Comparison of ENCODE assay signal across 15 cellular contexts in genomic region chr2:157245441-157246211, GRCh38. TPM values are rescaled to one million over a fixed set of nuclear protein-coding genes. Genes with fewer than 3 reads are reported as not detected.
A peak's percentile ranks its signal among the peaks of the same experiment; 100 is the strongest.
DNase-seq lines count a peak whose midpoint lies in the region; ATAC-seq and TF ChIP-seq lines count a peak whose summit lies in the region.
"Had no signal": no experiment of that assay in that cellular context is flagged by ENCODE, and none has a peak within 500 bp of the region (broad histone marks: within the 10 kb centered on the region; RNA-seq: fewer than 3 reads in every experiment).

No MANE protein-coding gene starts in this region.

- H3K27me3 Mint-ChIP-seq in activated CD4-positive, alpha-beta T cell treated with anti-CD3 and anti-CD28 coated beads for 36 hours: peaks cover 14% of the 10 kb centered on the region

- H3K4me1 ChIP-seq in OCI-LY3 (ENCODE audit: low read length) (peaks cover 58% of the 10 kb centered on the region), esophagus (ENCODE audit: control insufficient read depth in 2 of 2, insufficient read depth in 2 of 2, low read length in 1 of 2) (no peaks in the 10 kb centered on the region), skeletal muscle satellite cell (ENCODE audit: control insufficient read depth, insufficient read depth, low read length) (peaks cover 23% of the 10 kb centered on the region), aorta (ENCODE audit: control insufficient read depth in 1 of 2, insufficient read depth in 2 of 2, low read length in 2 of 2) (no peaks in the 10 kb centered on the region)
- H3K4me1 ChIP-seq: ascending aorta had no signal

- no peaks in the 10 kb centered on the region for H3K79me2 ChIP-seq in OCI-LY3 (ENCODE audit: low read length)

- H3K27ac Mint-ChIP-seq in activated CD4-positive, alpha-beta T cell treated with anti-CD3 and anti-CD28 coated beads for 36 hours: peak overlapping the region; percentile 62

- POLR2A ChIA-PET in activated CD4-positive, alpha-beta T cell treated with anti-CD3 and anti-CD28 coated beads for 36 hours (lab: Charles Lee): interaction anchor here (1.4 kb wide), 1 partner anchor 26 kb away, joined by 5 read pairs; no protein-coding TSS in a partner anchor

- CTCF ChIA-PET in activated CD4-positive, alpha-beta T cell treated with anti-CD3 and anti-CD28 coated beads for 36 hours (lab: Charles Lee): no interaction called here

- no peak for DNase-seq in activated CD4-positive, alpha-beta T cell treated with anti-CD3 and anti-CD28 coated beads for 36 hours
- DNase-seq in activated CD4-positive, alpha-beta T cell treated with anti-CD3 and anti-CD28 coated beads, Interleukin-2, amount 50 U/mL, for 48 hours: no peak
- DNase-seq in DMS 273 (lab: John Stamatoyannopoulos, UW; ENCODE audit: unreplicated experiment) (no peak), aorta (no peak), NCI-H1048 (lab: John Stamatoyannopoulos, UW) (no peak)
- DNase-seq: activated CD4-positive, CD25-positive, alpha-beta regulatory T cell; activated T-cell treated with anti-CD3 and anti-CD28 coated beads, Interleukin-2, amount 50 U/mL, for 1 hour; dermis blood vessel endothelial cell; MV-4-11 had no signal

- H3K4me1 Mint-ChIP-seq in activated CD4-positive, alpha-beta T cell treated with anti-CD3 and anti-CD28 coated beads for 36 hours: peaks cover 24% of the 10 kb centered on the region

- H3K9me3 Mint-ChIP-seq in activated CD4-positive, alpha-beta T cell treated with anti-CD3 and anti-CD28 coated beads for 36 hours (ENCODE audit: low read depth): no peaks in the 10 kb centered on the region

- no peaks in the 10 kb centered on the region for H3K36me3 Mint-ChIP-seq in activated CD4-positive, alpha-beta T cell treated with anti-CD3 and anti-CD28 coated beads for 36 hours (ENCODE audit: low read depth)

- H3K4me3 ChIP-seq in OCI-LY3 (ENCODE audit: low read length) (peak overlapping the region; percentile 54), esophagus (ENCODE audit: low read depth in 1 of 2, low read length in 2 of 2) (no peak overlapping the region), skeletal muscle satellite cell (ENCODE audit: low read length) (no peak overlapping the region), aorta (ENCODE audit: low read length in 2 of 2) (no peak overlapping the region)
- H3K4me3 ChIP-seq: ascending aorta had no signal

- no peak for ATAC-seq in activated CD4-positive, alpha-beta T cell treated with anti-CD3 and anti-CD28 coated beads for 36 hours
- no peak for ATAC-seq in aorta (ENCODE audit: low FRiP score)

- H3K4me2 ChIP-seq in OCI-LY3 (ENCODE audit: low read length) (peak overlapping the region; percentile 85), skeletal muscle satellite cell (ENCODE audit: low read length) (peak overlapping the region; percentile 58)

- H3K27ac ChIP-seq in OCI-LY3 (ENCODE audit: low read length) (peak overlapping the region; percentile 99), esophagus (ENCODE audit: low read depth in 2 of 2, low read length in 1 of 2) (peak overlapping the region; percentile 89 to 97), aorta (ENCODE audit: low read depth in 1 of 2, low read length in 2 of 2) (no peak overlapping the region)
- H3K27ac ChIP-seq: ascending aorta, neutrophil had no signal

- no peaks in the 10 kb centered on the region for H3K27me3 ChIP-seq in OCI-LY3 (ENCODE audit: low read depth, low read length)
- H3K27me3 ChIP-seq in esophagus (ENCODE audit: control insufficient read depth in 1 of 2, insufficient read depth in 2 of 2, low read length in 2 of 2): no peaks in the 10 kb centered on the region
- no peaks in the 10 kb centered on the region for H3K27me3 ChIP-seq in skeletal muscle satellite cell (ENCODE audit: control insufficient read depth, insufficient read depth, low read length)
- H3K27me3 ChIP-seq in aorta (ENCODE audit: control insufficient read depth in 1 of 2, insufficient read depth in 2 of 2, low read length in 1 of 2): no peaks in the 10 kb centered on the region
- H3K27me3 ChIP-seq: ascending aorta, neutrophil had no signal

- H3K9ac ChIP-seq in OCI-LY3 (ENCODE audit: low read length): peak overlapping the region; percentile 88
- peak overlapping the region; percentile 81 for H3K9ac ChIP-seq in skeletal muscle satellite cell (ENCODE audit: low read depth, low read length)

- no peaks in the 10 kb centered on the region for H3K9me3 ChIP-seq in OCI-LY3 (ENCODE audit: insufficient read depth, low read length)
- no peaks in the 10 kb centered on the region for H3K9me3 ChIP-seq in esophagus (ENCODE audit: control insufficient read depth in 2 of 2, insufficient read depth in 1 of 2, low read depth in 1 of 2, low read length in 1 of 2)
- H3K9me3 ChIP-seq in skeletal muscle satellite cell (replicated peaks; ENCODE audit: low read length): no peaks in the 10 kb centered on the region
- no peaks in the 10 kb centered on the region for H3K9me3 ChIP-seq in aorta (ENCODE audit: control insufficient read depth, low read length)
- H3K9me3 ChIP-seq: ascending aorta, neutrophil had no signal

- TF ChIP-seq CTCF in OCI-LY3 (IDR thresholded peaks at IDR 0.05; ENCODE audit: low read depth, low read length): no peak

- no peaks in the 10 kb centered on the region for H4K20me1 ChIP-seq in OCI-LY3 (ENCODE audit: insufficient read depth, low read length)

- WGBS in esophagus, 2 donors: 52 to 54% methylated on average over 3 of the region's 3 CpGs
- WGBS in aorta, 2 donors: 37 to 44% methylated on average over 3 of the region's 3 CpGs

- no peak overlapping the region for H3K4me3 Mint-ChIP-seq in activated CD4-positive, alpha-beta T cell treated with anti-CD3 and anti-CD28 coated beads for 36 hours

- intact Hi-C loops in activated CD4-positive, alpha-beta T cell treated with anti-CD3 and anti-CD28 coated beads for 36 hours (cut with DNase I, micrococcal nuclease): loop anchor here (1.0 kb wide), 1 partner anchor 11 kb away; no protein-coding TSS in a partner anchor
- intact Hi-C loops in aorta (cut with DNase I): no loop called here

- H3K36me3 ChIP-seq in OCI-LY3 (replicated peaks; ENCODE audit: low read depth, low read length) (peaks cover 3% of the 10 kb centered on the region), esophagus (ENCODE audit: control insufficient read depth in 2 of 2, insufficient read depth in 2 of 2, low read length in 1 of 2) (no peaks in the 10 kb centered on the region), skeletal muscle satellite cell (ENCODE audit: insufficient read depth, low read length) (no peaks in the 10 kb centered on the region), aorta (ENCODE audit: control insufficient read depth in 1 of 2, insufficient read depth in 2 of 2, low read length in 1 of 2) (no peaks in the 10 kb centered on the region)
- H3K36me3 ChIP-seq: ascending aorta, neutrophil had no signal

- peak overlapping the region; percentile 10; the same call in 1 of the 2 replicates for H2AFZ ChIP-seq in OCI-LY3 (ENCODE audit: low read depth, low read length)

RNA-seq across cellular contexts. Expression of gene GALNT5, which starts 11.9 kb away (rescaled TPM):
- total RNA-seq in activated CD4-positive, alpha-beta T cell treated with anti-CD3 and anti-CD28 coated beads for 36 hours: under 1 TPM in 1 of 2 experiments, not detected in 1; 0.04 TPM
- 1 to 10 TPM; 3.1 to 5.6 TPM for polyA plus RNA-seq in esophagus
- 2.6 and 3.0 TPM in 2 replicates for total RNA-seq in skeletal muscle satellite cell (2012; rRNA removed)
- total RNA-seq in aorta: 1 to 10 TPM; 3.2 to 4.5 TPM
- under 1 TPM; 0.88 to 0.90 TPM for polyA plus RNA-seq in aorta
- total RNA-seq: A673 had no signal

Comparison
In these comparisons a context has a peak if more than half of its experiments do, and no peak if none do; other contexts are left out.
1. H3K27ac ChIP-seq: peak in OCI-LY3 (single experiment) and esophagus (2 of 2); none in aorta (0 of 2).
2. RNA of gene GALNT5, which starts 11.9 kb away (total RNA-seq): 3.2 to 4.5 TPM in aorta; 0.04 TPM in activated CD4-positive, alpha-beta T cell treated with anti-CD3 and anti-CD28 coated beads for 36 hours; every median in the first group is over 4 times any median in the second.
3. intact Hi-C loops: an anchor here in activated CD4-positive, alpha-beta T cell treated with anti-CD3 and anti-CD28 coated beads for 36 hours (1.0 kb wide); none called in aorta.